ENCODE assay signal across 14 cellular contexts in genomic region chr6:44869321-44869897, GRCh38.
DNase-seq lines count a peak whose midpoint lies in the region; ATAC-seq and TF ChIP-seq lines count a peak whose summit lies in the region.
"Had no signal": no experiment of that assay in that cellular context is flagged by ENCODE, and none has a peak within 500 bp of the region (broad histone marks: within the 10 kb centered on the region; RNA-seq: fewer than 3 reads in every experiment).

No MANE protein-coding gene starts in this region.

- H3K9me3 ChIP-seq in suprapubic skin = no peaks in the 10 kb centered on the region
- H3K9me3 ChIP-seq: testis had no signal

- TF ChIP-seq POLR2A in suprapubic skin (IDR thresholded peaks at IDR 0.05) = no peak

- H3K27ac ChIP-seq in suprapubic skin = no peak overlapping the region
- H3K27ac ChIP-seq: testis had no signal

- H3K4me3 Mint-ChIP-seq in activated T-helper 17 cell treated with anti-CD3 and anti-CD28 coated beads, Interleukin-2, amount 50 U/mL, for 72 hours = peak overlapping the region; percentile 56
- H3K4me3 Mint-ChIP-seq: memory B cell had no signal

- no peaks in the 10 kb centered on the region for H3K27me3 Mint-ChIP-seq in activated T-helper 17 cell treated with anti-CD3 and anti-CD28 coated beads, Interleukin-2, amount 50 U/mL, for 72 hours
- H3K27me3 Mint-ChIP-seq: memory B cell had no signal

- ATAC-seq in GM18499 (IDR thresholded peaks at IDR 0.05; ENCODE audit: insufficient read depth, unreplicated experiment) = peak; percentile 69
- ATAC-seq in GM19438 (IDR thresholded peaks at IDR 0.05; ENCODE audit: low read depth, unreplicated experiment) = peak; percentile 77
- ATAC-seq in HG03025 (IDR thresholded peaks at IDR 0.05; ENCODE audit: low FRiP score, unreplicated experiment) = peak; percentile 83
- ATAC-seq in activated T-helper 17 cell treated with anti-CD3 and anti-CD28 coated beads, Interleukin-2, amount 50 U/mL, for 72 hours (replicated peaks) = peak; percentile 95
- ATAC-seq in sciatic nerve = no peak
- ATAC-seq: Right ventricle myocardium inferior had no signal

- H3K36me3 ChIP-seq in suprapubic skin = no peaks in the 10 kb centered on the region

- peaks cover 15% of the 10 kb centered on the region for H3K4me1 Mint-ChIP-seq in activated T-helper 17 cell treated with anti-CD3 and anti-CD28 coated beads, Interleukin-2, amount 50 U/mL, for 72 hours

- peaks cover 24% of the 10 kb centered on the region for H3K36me3 Mint-ChIP-seq in activated T-helper 17 cell treated with anti-CD3 and anti-CD28 coated beads, Interleukin-2, amount 50 U/mL, for 72 hours (ENCODE audit: low read depth)

- no peak overlapping the region for H3K4me3 ChIP-seq in suprapubic skin
- H3K4me3 ChIP-seq: testis had no signal

- H3K27me3 ChIP-seq in suprapubic skin = no peaks in the 10 kb centered on the region
- H3K27me3 ChIP-seq: testis had no signal

- H3K27ac Mint-ChIP-seq in activated T-helper 17 cell treated with anti-CD3 and anti-CD28 coated beads, Interleukin-2, amount 50 U/mL, for 72 hours = peak overlapping the region; percentile 59
- H3K27ac Mint-ChIP-seq: memory B cell had no signal

- DNase-seq in cardiac septum (ENCODE audit: low spot score) (no peak), medulla oblongata (ENCODE audit: extremely low spot score) (no peak), suprapubic skin (ENCODE audit: low spot score in 2 of 2) (no peak), sciatic nerve (ENCODE audit: low spot score) (no peak)
- DNase-seq: activated effector memory CD4-positive, alpha-beta T cell treated with anti-CD3 and anti-CD28 coated beads, Interleukin-2, amount 50 U/mL, for 16 hours; HCEC 1CT; NCI-H1048; testis had no signal

- no peak for TF ChIP-seq CTCF in suprapubic skin (IDR thresholded peaks at IDR 0.05)

- peaks cover 18% of the 10 kb centered on the region for H3K9me3 Mint-ChIP-seq in activated T-helper 17 cell treated with anti-CD3 and anti-CD28 coated beads, Interleukin-2, amount 50 U/mL, for 72 hours

- TF ChIP-seq EP300 in suprapubic skin (IDR thresholded peaks at IDR 0.05) = no peak

- intact Hi-C loops in cardiac septum (cut with DNase I) = no loop called here
- intact Hi-C loops in sciatic nerve (cut with DNase I) = no loop called here

- 81% methylated on average over 5 of the region's 5 CpGs for WGBS in suprapubic skin

- H3K4me1 ChIP-seq in suprapubic skin = no peaks in the 10 kb centered on the region
- H3K4me1 ChIP-seq: testis had no signal
